In genomic region chr7:23072043-23072442, GRCh38 we compare ENCODE assay signal across 12 cellular contexts. TPM values are rescaled to one million over a fixed set of nuclear protein-coding genes. Genes with fewer than 3 reads are reported as not detected.
DNase-seq lines count a peak whose midpoint lies in the region; ATAC-seq, FAIRE-seq and TF ChIP-seq lines count a peak whose summit lies in the region.
"Had no signal": no experiment of that assay in that cellular context is flagged by ENCODE, and none has a peak within 500 bp of the region (broad histone marks: within the 10 kb centered on the region; RNA-seq: fewer than 3 reads in every experiment).

No MANE protein-coding gene starts in this region.

- ATAC-seq in K562 (peak; percentile 80), pancreas (no peak)

- DNase-seq in Ammon's horn (ENCODE audit: low spot score): peak; percentile 22
- DNase-seq in Kasumi-1 (lab: John Stamatoyannopoulos, UW): peak; percentile 44 to 48
- DNase-seq in K562 (ENCODE audit: extremely low read depth in 1 of 4, low spot score in 3 of 4): peak in 1 of 4 experiments; percentile 40
- DNase-seq in mesenchymal stem cell: peak; percentile 33
- DNase-seq in activated CD4-positive, alpha-beta T cell treated with anti-CD3 and anti-CD28 coated beads for 48 hours: no peak
- DNase-seq in pancreas: no peak
- DNase-seq in kidney: no peak
- no peak for DNase-seq in SW480 (ENCODE audit: low spot score)
- DNase-seq: activated CD8-positive, alpha-beta memory T cell treated with anti-CD3 and anti-CD28 coated beads for 24 hours; erythroblast; MG63; NCI-H526 treated with DMSO at 0.1 percent for 48 hours had no signal

- no peak overlapping the region for H3K14ac ChIP-seq in mesenchymal stem cell (ENCODE audit: low read length in 2 of 2)

- no peaks in the 10 kb centered on the region for H3K9me1 ChIP-seq in K562 (ENCODE audit: control insufficient read depth, insufficient read depth, low read length)

- TF ChIP-seq RAD21 in K562 (CRISPR knock-in tag; conservative IDR thresholded peaks at IDR 0.05 in 1 of 2, IDR thresholded peaks at IDR 0.05 in 1 of 2): peak; percentile 58 to 79

- H4K91ac ChIP-seq in mesenchymal stem cell (ENCODE audit: low read length): no peak overlapping the region

- no peaks in the 10 kb centered on the region for H3K79me1 ChIP-seq in mesenchymal stem cell (replicated peaks; ENCODE audit: low read length, poor library complexity, severe bottlenecking)

- no peak overlapping the region for H4K8ac ChIP-seq in mesenchymal stem cell (ENCODE audit: low read length)

- peak; percentile 34 to 66 (median 53); a peak in 4 of 6 replicates for TF ChIP-seq CTCF in K562 (IDR thresholded peaks at IDR 0.05 in 2 of 3, conservative IDR thresholded peaks at IDR 0.05 in 1 of 3; ENCODE audit: insufficient read depth in 2 of 3, low read depth in 1 of 3, low read length in 3 of 3)
- TF ChIP-seq CTCF in pancreas (IDR thresholded peaks at IDR 0.05): no peak
- no peak for TF ChIP-seq CTCF in kidney (IDR thresholded peaks at IDR 0.05; ENCODE audit: borderline replicate concordance, extremely low read depth, insufficient read depth)

- WGBS in K562 (ENCODE audit: insufficient coverage, low coverage, missing lambda C conversion rate): 70% methylated on average over 1 of the region's 1 CpG
- no CpG with 5 or more reads among the region's 1 CpG for WGBS in mesenchymal stem cell
- WGBS in pancreas, 2 donors: 84 to 88% methylated on average over 1 of the region's 1 CpG

- no peak overlapping the region for H2AK5ac ChIP-seq in mesenchymal stem cell (ENCODE audit: low read length, severe bottlenecking)

- in situ Hi-C loops in K562 (cut with MboI): no loop called here

- H3K9me3 ChIP-seq in K562 (replicated peaks; ENCODE audit: control insufficient read depth, insufficient read depth, low read depth, low read length) (no peaks in the 10 kb centered on the region), mesenchymal stem cell (ENCODE audit: control insufficient read depth, low read length) (no peaks in the 10 kb centered on the region), pancreas (no peaks in the 10 kb centered on the region), kidney (ENCODE audit: control insufficient read depth in 1 of 2, low read length in 2 of 2) (no peaks in the 10 kb centered on the region)
- H3K9me3 ChIP-seq: MG63 had no signal

- H2BK5ac ChIP-seq in mesenchymal stem cell (ENCODE audit: low read depth, low read length, poor library complexity, severe bottlenecking): no peak overlapping the region

- CTCF ChIA-PET in K562 (lab: Yijun Ruan, JAX; ENCODE audit: low intra/inter-chr PET ratio): interaction anchor here (1.2 kb wide), 1 partner anchor 512 kb away, joined by 3 read pairs; no protein-coding TSS in a partner anchor

- H3K4me3 ChIP-seq in K562: no peak overlapping the region
- peak overlapping the region in 1 of 2 experiments; percentile 59 for H3K4me3 ChIP-seq in mesenchymal stem cell (ENCODE audit: insufficient read depth in 1 of 2, low read depth in 1 of 2, low read length in 2 of 2)
- no peak overlapping the region for H3K4me3 ChIP-seq in pancreas
- no peak overlapping the region for H3K4me3 ChIP-seq in kidney (ENCODE audit: low read length in 2 of 2)
- H3K4me3 ChIP-seq: MG63 had no signal

- BruUV-seq in K562 (replicated peaks; lab: Mats Ljungman, UMichigan): no TSS peak

- H3K36me3 ChIP-seq in K562 (ENCODE audit: control insufficient read depth, insufficient read depth, low read length) (no peaks in the 10 kb centered on the region), mesenchymal stem cell (ENCODE audit: control insufficient read depth in 1 of 2, insufficient read depth in 2 of 2, low read depth in 1 of 2, low read length in 2 of 2) (no peaks in the 10 kb centered on the region), pancreas (no peaks in the 10 kb centered on the region), kidney (ENCODE audit: control insufficient read depth in 1 of 2, insufficient read depth in 2 of 2, low read length in 2 of 2) (no peaks in the 10 kb centered on the region)
- H3K36me3 ChIP-seq: MG63 had no signal

- H3K27me3 ChIP-seq in K562 (ENCODE audit: control insufficient read depth in 2 of 2, insufficient read depth in 2 of 2, low read length in 2 of 2): no peaks in the 10 kb centered on the region
- no peaks in the 10 kb centered on the region for H3K27me3 ChIP-seq in mesenchymal stem cell (ENCODE audit: control insufficient read depth in 1 of 2, insufficient read depth in 1 of 2, low read length in 2 of 2)
- H3K27me3 ChIP-seq in pancreas: no peaks in the 10 kb centered on the region
- H3K27me3 ChIP-seq: MG63 had no signal

- FAIRE-seq in K562 (lab: Jason Lieb, UNC): peak; percentile 6
- FAIRE-seq in pancreas (lab: Jason Lieb, UNC): no peak
- no peak for FAIRE-seq in kidney (lab: Jason Lieb, UNC)

- TF ChIP-seq POLR2A in K562 (conservative IDR thresholded peaks at IDR 0.05): no peak

- POLR2A ChIA-PET in K562 (lab: Yijun Ruan, JAX): no interaction called here

- H2BK15ac ChIP-seq in mesenchymal stem cell (ENCODE audit: low read depth, poor library complexity, severe bottlenecking): no peak overlapping the region

- no peak overlapping the region for H2BK12ac ChIP-seq in mesenchymal stem cell (ENCODE audit: low read length in 2 of 2)

- H3K4ac ChIP-seq in mesenchymal stem cell (ENCODE audit: low read depth in 1 of 2, low read length in 2 of 2): no peak overlapping the region

- no peaks in the 10 kb centered on the region for H4K20me1 ChIP-seq in K562 (replicated peaks; ENCODE audit: control insufficient read depth, insufficient read depth, low read length)

- H3K79me2 ChIP-seq in K562 (ENCODE audit: control insufficient read depth, insufficient read depth, low read length): no peaks in the 10 kb centered on the region

- H2AFZ ChIP-seq in K562 (ENCODE audit: low read depth, low read length): peak overlapping the region; percentile 36; the same call in 1 of the 2 replicates
- H2AFZ ChIP-seq in mesenchymal stem cell (ENCODE audit: low read depth, low read length): no peak overlapping the region

- no peak overlapping the region for H3K23ac ChIP-seq in mesenchymal stem cell (ENCODE audit: low read length in 2 of 2)

- no peak overlapping the region for H3K18ac ChIP-seq in mesenchymal stem cell (ENCODE audit: low read depth in 1 of 2, low read length in 2 of 2)

- H3K4me2 ChIP-seq in K562 (ENCODE audit: insufficient read depth, low read length) (no peak overlapping the region), mesenchymal stem cell (ENCODE audit: low read length, poor library complexity, severe bottlenecking) (no peak overlapping the region)

- H3K27ac ChIP-seq in K562 (ENCODE audit: extremely low read depth, low read depth, low read length): no peak overlapping the region
- H3K27ac ChIP-seq in mesenchymal stem cell (ENCODE audit: low read length, poor library complexity, severe bottlenecking): no peak overlapping the region
- H3K27ac ChIP-seq in pancreas: no peak overlapping the region
- H3K27ac ChIP-seq in kidney (ENCODE audit: low read depth in 2 of 2, low read length in 2 of 2): no peak overlapping the region

- TF ChIP-seq EP300 in K562 (IDR thresholded peaks at IDR 0.05; ENCODE audit: low read length): no peak

- no peak overlapping the region for H3K9ac ChIP-seq in K562 (ENCODE audit: insufficient read depth in 1 of 2, low read depth in 2 of 2, low read length in 2 of 2)
- H3K9ac ChIP-seq in mesenchymal stem cell (ENCODE audit: low read length): peak overlapping the region; percentile 79
- H3K9ac ChIP-seq in kidney (ENCODE audit: low read length in 2 of 2): no peak overlapping the region

- intact Hi-C loops in K562 (cut with micrococcal nuclease) (loop anchor here (5.0 kb wide), 2 partner anchors 345 to 510 kb away; partner anchors contain the start of gene IL6), pancreas (cut with DNase I) (no loop called here), kidney (cut with DNase I) (no loop called here)

- H3K4me1 ChIP-seq in K562 (replicated peaks in 1 of 2; ENCODE audit: control insufficient read depth in 2 of 2, insufficient read depth in 2 of 2, low read length in 2 of 2) (peaks cover 0 to 20% of the 10 kb centered on the region in 2 experiments; a peak in 3 of 5 replicates), mesenchymal stem cell (ENCODE audit: control insufficient read depth, insufficient read depth, low read depth, low read length) (peaks cover 1% of the 10 kb centered on the region), pancreas (peaks cover 0 to 26% (median 16%) of the 10 kb centered on the region in 3 donors), kidney (ENCODE audit: control insufficient read depth in 1 of 2, insufficient read depth in 1 of 2, low read depth in 1 of 2, low read length in 2 of 2) (no peaks in the 10 kb centered on the region)

- H2BK120ac ChIP-seq in mesenchymal stem cell (ENCODE audit: low read depth, low read length): no peak overlapping the region

RNA-seq across cellular contexts. Expression of gene KLHL7, which starts 33.5 kb away (rescaled TPM):
- total RNA-seq in K562 (2011; cell fraction: chromatin; rRNA removed; ENCODE audit: low replicate concordance): 17.3 and 18.5 TPM in 2 replicates
- 15.0 and 16.7 TPM in 2 replicates for total RNA-seq in K562 (2011; cell fraction: nucleolus; rRNA removed)
- 16.5 and 17.6 TPM in 2 replicates for total RNA-seq in K562 (2011; cell fraction: nucleoplasm; rRNA removed)
- 29.6 and 30.1 TPM in 2 replicates for total RNA-seq in K562 (2014; rRNA removed)
- 34.6 and 37.6 TPM in 2 replicates for total RNA-seq in K562 (2014; rRNA removed; fragmentation: Illumina TruSeq; extraction: Trizol)
- total RNA-seq in K562 (2015; rRNA removed; fragmentation: Illumina TruSeq; extraction: Trizol): 30.2 and 32.3 TPM in 2 replicates
- total RNA-seq in K562 (2021): 28.1 and 28.4 TPM in 2 replicates
- 42.5 and 63.1 TPM in 2 replicates for polyA plus RNA-seq in K562 (2011; rRNA removed)
- polyA plus RNA-seq in K562 (2011; cell fraction: cytosol; rRNA removed): 25.2 and 25.3 TPM in 2 replicates
- polyA plus RNA-seq in K562 (2011; cell fraction: nucleus; rRNA removed): 8.5 and 15.8 TPM in 2 replicates
- 21.6 and 23.4 TPM in 2 replicates for polyA plus RNA-seq in K562 (2012)
- polyA plus RNA-seq in K562 (2014; fragmentation: Illumina TruSeq; extraction: Trizol): 29.4 and 34.0 TPM in 2 replicates
- 1 to 10 TPM; 4.2 to 7.8 TPM for polyA plus RNA-seq in K562 (2014; fragmentation: Nextera tagmentation; extraction: Ambion mirVana)
- 38.6 and 42.8 TPM in 2 replicates for polyA plus RNA-seq in K562 (2014; rRNA removed)
- 33.9 and 37.5 TPM in 2 replicates for polyA minus RNA-seq in K562 (2011; rRNA and poly(A)+ RNA removed)
- 21.7 and 23.7 TPM in 2 replicates for polyA minus RNA-seq in K562 (2011; cell fraction: cytosol; rRNA and poly(A)+ RNA removed)
- polyA minus RNA-seq in K562 (2011; cell fraction: nucleus; rRNA and poly(A)+ RNA removed): 10.8 and 24.2 TPM in 2 replicates
- polyA plus RNA-seq in mesenchymal stem cell (2013, experiment 1 of 2): 26.5 TPM
- 27.6 TPM for polyA plus RNA-seq in mesenchymal stem cell (2013, experiment 2 of 2)
- total RNA-seq in pancreas: 10 to 100 TPM in 2 of 6 donors, 1 to 10 TPM in 4; 7.2 to 13.4 (median 9.8) TPM
- 1 to 10 TPM; 5.4 to 8.3 TPM for polyA plus RNA-seq in pancreas
- 20.6 TPM for total RNA-seq in kidney
- 13.3 TPM for polyA plus RNA-seq in kidney (ENCODE audit: insufficient read depth, low read depth, low replicate concordance)

RNA-seq across cellular contexts. Expression of gene HYCC1, which starts 58.1 kb away (rescaled TPM):
- 25.8 and 69.5 TPM in 2 replicates for total RNA-seq in K562 (2011; cell fraction: chromatin; rRNA removed; ENCODE audit: low replicate concordance)
- total RNA-seq in K562 (2011; cell fraction: nucleolus; rRNA removed): 12.5 and 14.9 TPM in 2 replicates
- 25.1 and 44.4 TPM in 2 replicates for total RNA-seq in K562 (2011; cell fraction: nucleoplasm; rRNA removed)
- total RNA-seq in K562 (2014; rRNA removed) (18.8 and 24.7 TPM in 2 replicates), K562 (2014; rRNA removed; fragmentation: Illumina TruSeq; extraction: Trizol) (37.0 and 41.1 TPM in 2 replicates), K562 (2015; rRNA removed; fragmentation: Illumina TruSeq; extraction: Trizol) (26.5 and 38.1 TPM in 2 replicates), K562 (2021) (37.9 and 43.0 TPM in 2 replicates), pancreas (10 to 100 TPM in 1 of 6 donors, 1 to 10 TPM in 5; 7.6 to 15.5 (median 9.5) TPM), kidney (22.6 TPM)
- polyA plus RNA-seq in K562 (2011; rRNA removed) (31.2 and 39.8 TPM in 2 replicates), K562 (2014; fragmentation: Illumina TruSeq; extraction: Trizol) (40.4 and 44.7 TPM in 2 replicates), K562 (2014; fragmentation: Nextera tagmentation; extraction: Ambion mirVana) (10 to 100 TPM; 11.2 to 16.0 TPM), K562 (2014; rRNA removed) (33.3 and 40.6 TPM in 2 replicates), pancreas (1 to 10 TPM; 3.8 TPM), kidney (ENCODE audit: insufficient read depth, low read depth, low replicate concordance) (2.2 TPM)
- 7.6 and 15.5 TPM in 2 replicates for polyA plus RNA-seq in K562 (2011; cell fraction: cytosol; rRNA removed)
- polyA plus RNA-seq in K562 (2011; cell fraction: nucleus; rRNA removed): 22.5 and 31.5 TPM in 2 replicates
- polyA plus RNA-seq in K562 (2012): 16.3 and 36.3 TPM in 2 replicates
- 41.3 and 50.1 TPM in 2 replicates for polyA minus RNA-seq in K562 (2011; rRNA and poly(A)+ RNA removed)
- 13.6 and 20.0 TPM in 2 replicates for polyA minus RNA-seq in K562 (2011; cell fraction: cytosol; rRNA and poly(A)+ RNA removed)
- 25.4 and 45.8 TPM in 2 replicates for polyA minus RNA-seq in K562 (2011; cell fraction: nucleus; rRNA and poly(A)+ RNA removed)
- 113 TPM for polyA plus RNA-seq in mesenchymal stem cell (2013, experiment 1 of 2)
- polyA plus RNA-seq in mesenchymal stem cell (2013, experiment 2 of 2): 106 TPM

Comparison
In these comparisons a context has a peak if more than half of its experiments do, and no peak if none do; other contexts are left out.
1. DNase-seq: peak in Ammon's horn (single experiment), Kasumi-1 (2 of 2) and mesenchymal stem cell (single experiment); none in activated CD4-positive, alpha-beta T cell treated with anti-CD3 and anti-CD28 coated beads for 48 hours (single experiment), pancreas (0 of 6), kidney (single experiment) and SW480 (single experiment).
2. CTCF ChIP-seq: peak in K562 (3 of 3); none in pancreas (0 of 4) and kidney (single experiment).